ENCODE assay signal across 20 cellular contexts in genomic region chr7:30757343-30757695, GRCh38. TPM values are rescaled to one million over a fixed set of nuclear protein-coding genes. Genes with fewer than 3 reads are reported as not detected.
"Had no signal": no experiment of that assay in that cellular context is flagged by ENCODE, and none has a peak within 500 bp of the region (broad histone marks: within the 10 kb centered on the region; RNA-seq: fewer than 3 reads in every experiment).

No MANE protein-coding gene starts in this region.

- H3K36me3 Mint-ChIP-seq: activated naive CD8-positive, alpha-beta T cell; natural killer cell treated with Interleukin-12 subunit alpha and Interleukin-12 subunit beta and Interleukin-15 and Interleukin-18, amount 100 ng/mL, for 72 hours had no signal

- DNase-seq: activated CD4-positive, alpha-beta T cell treated with anti-CD3 and anti-CD28 coated beads for 1 hour; activated CD4-positive, alpha-beta T cell treated with anti-CD3 and anti-CD28 coated beads, Interleukin-2, amount 50 U/mL, for 1 hour; activated CD8-positive, alpha-beta memory T cell treated with anti-CD3 and anti-CD28 coated beads, Interleukin-2, amount 50 U/mL, for 4 hours; activated T-cell treated with anti-CD3 and anti-CD28 coated beads, Interleukin-2, amount 50 U/mL, for 24 hours; adrenal gland; cerebellar nuclear complex; islet precursor cell; left cardiac atrium; nucleus accumbens; stimulated activated CD4-positive, alpha-beta T cell treated with anti-CD3 and anti-CD28 coated beads, Interleukin-4, amount 100 ng/mL, for 1 hour; stimulated activated naive CD4-positive, alpha-beta T cell; T-helper 9 cell; thyroid gland had no signal

- H3K27ac ChIP-seq: hepatocyte, thyroid gland had no signal

- H2AFZ ChIP-seq: hepatocyte had no signal

- H3K27ac Mint-ChIP-seq: activated naive CD8-positive, alpha-beta T cell; activated T-cell treated with anti-CD3 and anti-CD28 coated beads, Interleukin-2, amount 50 U/mL, for 24 hours; activated T-helper 17 cell treated with anti-CD3 and anti-CD28 coated beads, Interleukin-2, amount 50 U/mL, for 72 hours; natural killer cell treated with Interleukin-12 subunit alpha and Interleukin-12 subunit beta and Interleukin-15 and Interleukin-18, amount 100 ng/mL, for 72 hours had no signal

- ATAC-seq: activated T-helper 17 cell treated with anti-CD3 and anti-CD28 coated beads, Interleukin-2, amount 50 U/mL, for 72 hours; natural killer cell treated with Interleukin-12 subunit alpha and Interleukin-12 subunit beta and Interleukin-15 and Interleukin-18, amount 100 ng/mL, for 72 hours; sciatic nerve had no signal

- H3K4me3 ChIP-seq: adrenal gland, hepatocyte, lung, thyroid gland had no signal

- H3K9me3 ChIP-seq: adrenal gland, thyroid gland had no signal

- H3K36me3 ChIP-seq: adrenal gland, thyroid gland had no signal

- H3K79me2 ChIP-seq: hepatocyte had no signal

- H3K4me1 Mint-ChIP-seq: activated T-helper 17 cell treated with anti-CD3 and anti-CD28 coated beads, Interleukin-2, amount 50 U/mL, for 72 hours had no signal

- H3K27me3 Mint-ChIP-seq: activated naive CD8-positive, alpha-beta T cell had no signal

- H3K27me3 ChIP-seq: adrenal gland, hepatocyte, thyroid gland had no signal

- H3K9me3 Mint-ChIP-seq: activated T-cell treated with anti-CD3 and anti-CD28 coated beads, Interleukin-2, amount 50 U/mL, for 24 hours; activated T-helper 17 cell treated with anti-CD3 and anti-CD28 coated beads, Interleukin-2, amount 50 U/mL, for 72 hours; natural killer cell treated with Interleukin-12 subunit alpha and Interleukin-12 subunit beta and Interleukin-15 and Interleukin-18, amount 100 ng/mL, for 72 hours had no signal

- H3K4me3 Mint-ChIP-seq: activated naive CD8-positive, alpha-beta T cell; activated T-cell treated with anti-CD3 and anti-CD28 coated beads, Interleukin-2, amount 50 U/mL, for 24 hours; activated T-helper 17 cell treated with anti-CD3 and anti-CD28 coated beads, Interleukin-2, amount 50 U/mL, for 72 hours; natural killer cell treated with Interleukin-12 subunit alpha and Interleukin-12 subunit beta and Interleukin-15 and Interleukin-18, amount 100 ng/mL, for 72 hours had no signal

- H3K4me2 ChIP-seq: hepatocyte had no signal

RNA-seq across cellular contexts. Expression of gene INMT, which starts 5.4 kb away (rescaled TPM):
- total RNA-seq: SK-MEL-5 had no signal
